In genomic region chr20:19964289-19965263, GRCh38 we compare ENCODE assay signal across 1 cellular context.
TF ChIP-seq lines count a peak whose summit lies in the region.

No MANE protein-coding gene starts in this region.

TF ChIP-seq in HepG2, 621 proteins besides CTCF, POLR2A, EP300 and RAD21 (continued from another document and continues in another):
- peak; percentile 99 for TF ChIP-seq ZNF644 (CRISPR knock-in tag; IDR thresholded peaks at IDR 0.05; ENCODE audit: low read depth)
- peak; percentile 100 for TF ChIP-seq AHR (CRISPR knock-in tag; IDR thresholded peaks at IDR 0.05)
- TF ChIP-seq FOSL2 (CRISPR knock-in tag; IDR thresholded peaks at IDR 0.05): peak; percentile 99
- no peak for TF ChIP-seq PHB2 (IDR thresholded peaks at IDR 0.05; ENCODE audit: partially characterized antibody)
- peak; percentile 100 for TF ChIP-seq IKZF4 (CRISPR knock-in tag; IDR thresholded peaks at IDR 0.05; ENCODE audit: borderline replicate concordance, low read depth, not compliant biosample characterization)
- peak; percentile 99; the same call in 1 of the 2 replicates for TF ChIP-seq TEAD2 (CRISPR knock-in tag; IDR thresholded peaks at IDR 0.05)
- TF ChIP-seq HNRNPK (IDR thresholded peaks at IDR 0.05; ENCODE audit: low read depth, low read length, poor library complexity, severe bottlenecking): no peak
- no peak for TF ChIP-seq U2AF1 (optimal IDR thresholded peaks at IDR 0.05; ENCODE audit: low read depth, low read length)
- TF ChIP-seq ZBTB10 (CRISPR knock-in tag; IDR thresholded peaks at IDR 0.05; ENCODE audit: borderline replicate concordance): peak; percentile 98
- TF ChIP-seq MLX (CRISPR knock-in tag; IDR thresholded peaks at IDR 0.05): peak; percentile 100
- TF ChIP-seq ZNF484 (CRISPR knock-in tag; IDR thresholded peaks at IDR 0.05; ENCODE audit: borderline replicate concordance, low read depth): peak; percentile 97; the same call in 1 of the 2 replicates
- TF ChIP-seq SNAPC5 (CRISPR knock-in tag; IDR thresholded peaks at IDR 0.05; ENCODE audit: borderline replicate concordance): peak; percentile 98
- peak; percentile 100 for TF ChIP-seq TRAFD1 (CRISPR knock-in tag; IDR thresholded peaks at IDR 0.05; ENCODE audit: borderline replicate concordance)
- peak; percentile 100 for TF ChIP-seq ATF7-NPFF (CRISPR knock-in tag; IDR thresholded peaks at IDR 0.05; ENCODE audit: low read depth)
- peak; percentile 99 for TF ChIP-seq TRIM24 (CRISPR knock-in tag; IDR thresholded peaks at IDR 0.05)
- TF ChIP-seq ZNF83 (CRISPR knock-in tag; IDR thresholded peaks at IDR 0.05; ENCODE audit: borderline replicate concordance): peak; percentile 100
- TF ChIP-seq NCOA1 (CRISPR knock-in tag; IDR thresholded peaks at IDR 0.05): peak; percentile 99
- TF ChIP-seq NFYB (CRISPR knock-in tag; IDR thresholded peaks at IDR 0.05): peak; percentile 51
- TF ChIP-seq DNMT1 (CRISPR knock-in tag; IDR thresholded peaks at IDR 0.05): peak; percentile 98; the same call in 1 of the 2 replicates
- peak; percentile 99 for TF ChIP-seq ZNF678 (CRISPR knock-in tag; IDR thresholded peaks at IDR 0.05)
- peak; percentile 100 for TF ChIP-seq HDAC2 (CRISPR knock-in tag; IDR thresholded peaks at IDR 0.05)
- TF ChIP-seq ZNF234 (CRISPR knock-in tag; conservative IDR thresholded peaks at IDR 0.05): peak; percentile 94
- TF ChIP-seq GMEB1 (CRISPR knock-in tag; IDR thresholded peaks at IDR 0.05; ENCODE audit: borderline replicate concordance): peak; percentile 84
- no peak for TF ChIP-seq PCBP1 (IDR thresholded peaks at IDR 0.05; ENCODE audit: borderline replicate concordance, low read depth, low read length)
- TF ChIP-seq PPARG (CRISPR knock-in tag; conservative IDR thresholded peaks at IDR 0.05): peak; percentile 97
- TF ChIP-seq ZNF468 (CRISPR knock-in tag; IDR thresholded peaks at IDR 0.05): peak; percentile 97; the same call in 1 of the 2 replicates
- TF ChIP-seq EZH2 (conservative IDR thresholded peaks at IDR 0.05; ENCODE audit: low read depth, low read length): no peak
- TF ChIP-seq SATB2 (CRISPR knock-in tag; IDR thresholded peaks at IDR 0.05): peak; percentile 99
- peak; percentile 96; the same call in 1 of the 2 replicates for TF ChIP-seq PBX3 (CRISPR knock-in tag; IDR thresholded peaks at IDR 0.05; ENCODE audit: borderline replicate concordance)
- peak; percentile 94 for TF ChIP-seq SIX1 (CRISPR knock-in tag; IDR thresholded peaks at IDR 0.05; ENCODE audit: borderline replicate concordance)
- TF ChIP-seq FOXA1 (IDR thresholded peaks at IDR 0.05): no peak
- peak; percentile 100 for TF ChIP-seq FOXA1 (CRISPR knock-in tag; IDR thresholded peaks at IDR 0.05)
- TF ChIP-seq GABPB1 (CRISPR knock-in tag; IDR thresholded peaks at IDR 0.05): peak; percentile 83
- peak; percentile 99 for TF ChIP-seq RXRB (CRISPR knock-in tag; IDR thresholded peaks at IDR 0.05; ENCODE audit: borderline replicate concordance)
- TF ChIP-seq YEATS4 (CRISPR knock-in tag; IDR thresholded peaks at IDR 0.05; ENCODE audit: borderline replicate concordance): peak; percentile 98
- TF ChIP-seq PLSCR1 (CRISPR knock-in tag; IDR thresholded peaks at IDR 0.05; ENCODE audit: borderline replicate concordance): peak; percentile 99; the same call in 1 of the 2 replicates
- TF ChIP-seq ZNF687 (CRISPR knock-in tag; IDR thresholded peaks at IDR 0.05): peak; percentile 96
- TF ChIP-seq RFX5 (IDR thresholded peaks at IDR 0.05; ENCODE audit: low read depth, low read length): peak; percentile 53; the same call in 1 of the 2 replicates
- peak; percentile 100 for TF ChIP-seq ZNF414 (CRISPR knock-in tag; IDR thresholded peaks at IDR 0.05)
- peak; percentile 96 for TF ChIP-seq ZNF329 (CRISPR knock-in tag; IDR thresholded peaks at IDR 0.05; ENCODE audit: low read depth)
